16 cellular contexts compared by ENCODE assay signal in genomic region chr2:105875241-105875640, GRCh38.
DNase-seq lines count a peak whose midpoint lies in the region; ATAC-seq and TF ChIP-seq lines count a peak whose summit lies in the region.
"Had no signal": no experiment of that assay in that cellular context is flagged by ENCODE, and none has a peak within 500 bp of the region (broad histone marks: within the 10 kb centered on the region; RNA-seq: fewer than 3 reads in every experiment).

No MANE protein-coding gene starts in this region.

- no peak overlapping the region for H3K4me3 ChIP-seq in effector memory CD4-positive, alpha-beta T cell (ENCODE audit: insufficient read depth, low read depth, low read length, poor library complexity, severe bottlenecking)
- H3K4me3 ChIP-seq in dorsolateral prefrontal cortex, result no peak overlapping the region
- H3K4me3 ChIP-seq: cardiac muscle cell, heart right ventricle had no signal

- H3K27me3 ChIP-seq in effector memory CD4-positive, alpha-beta T cell (replicated peaks; ENCODE audit: control insufficient read depth, insufficient read depth, low read length, poor library complexity, severe bottlenecking), result no peaks in the 10 kb centered on the region
- no peaks in the 10 kb centered on the region for H3K27me3 ChIP-seq in dorsolateral prefrontal cortex
- H3K27me3 ChIP-seq: cardiac muscle cell, heart right ventricle had no signal

- peaks cover 62 to 78% of the 10 kb centered on the region in 2 donors for H3K4me1 Mint-ChIP-seq in natural killer cell
- H3K4me1 Mint-ChIP-seq in natural killer cell treated with Interleukin-12 subunit alpha and Interleukin-12 subunit beta and Interleukin-15 and Interleukin-18, amount 100 ng/mL, for 72 hours (ENCODE audit: low read depth in 2 of 2), result peaks cover 68 to 70% of the 10 kb centered on the region in 2 donors

- peak overlapping the region; percentile 9 to 31 for H3K27ac Mint-ChIP-seq in natural killer cell
- H3K27ac Mint-ChIP-seq in natural killer cell treated with Interleukin-12 subunit alpha and Interleukin-12 subunit beta and Interleukin-15 and Interleukin-18, amount 100 ng/mL, for 72 hours, result peak overlapping the region in 1 of 2 donors; percentile 66

- intact Hi-C loops in natural killer cell (cut with micrococcal nuclease), result no loop called here
- intact Hi-C loops in dorsolateral prefrontal cortex (cut with DNase I), result no loop called here

- peaks cover 65% of the 10 kb centered on the region for H3K4me1 ChIP-seq in effector memory CD4-positive, alpha-beta T cell (ENCODE audit: control insufficient read depth, insufficient read depth, low read length, poor library complexity, severe bottlenecking)

- no peaks in the 10 kb centered on the region for H3K36me3 Mint-ChIP-seq in natural killer cell
- H3K36me3 Mint-ChIP-seq in natural killer cell treated with Interleukin-12 subunit alpha and Interleukin-12 subunit beta and Interleukin-15 and Interleukin-18, amount 100 ng/mL, for 72 hours, result peaks cover 9% of the 10 kb centered on the region

- H3K27ac ChIP-seq in effector memory CD4-positive, alpha-beta T cell (ENCODE audit: insufficient read depth, low read length, poor library complexity, severe bottlenecking), result peak overlapping the region; percentile 14
- no peak overlapping the region for H3K27ac ChIP-seq in dorsolateral prefrontal cortex
- H3K27ac ChIP-seq: cardiac muscle cell, heart right ventricle, HL-60 had no signal

- peaks cover 12% of the 10 kb centered on the region for H3K36me3 ChIP-seq in effector memory CD4-positive, alpha-beta T cell (ENCODE audit: control insufficient read depth, insufficient read depth, low read length)
- H3K36me3 ChIP-seq: cardiac muscle cell had no signal

- H3K9me3 Mint-ChIP-seq in natural killer cell, result no peaks in the 10 kb centered on the region
- H3K9me3 Mint-ChIP-seq in natural killer cell treated with Interleukin-12 subunit alpha and Interleukin-12 subunit beta and Interleukin-15 and Interleukin-18, amount 100 ng/mL, for 72 hours, result no peaks in the 10 kb centered on the region

- no peaks in the 10 kb centered on the region for H3K27me3 Mint-ChIP-seq in natural killer cell (ENCODE audit: low read depth in 2 of 2)
- no peaks in the 10 kb centered on the region for H3K27me3 Mint-ChIP-seq in natural killer cell treated with Interleukin-12 subunit alpha and Interleukin-12 subunit beta and Interleukin-15 and Interleukin-18, amount 100 ng/mL, for 72 hours

- no peak for ATAC-seq in natural killer cell
- ATAC-seq in natural killer cell treated with Interleukin-12 subunit alpha and Interleukin-12 subunit beta and Interleukin-15 and Interleukin-18, amount 100 ng/mL, for 72 hours, result no peak
- no peak for ATAC-seq in GM21825 (IDR thresholded peaks at IDR 0.05; ENCODE audit: unreplicated experiment)
- ATAC-seq: right cardiac atrium had no signal

- no peak overlapping the region for H3K4me3 Mint-ChIP-seq in natural killer cell
- H3K4me3 Mint-ChIP-seq in natural killer cell treated with Interleukin-12 subunit alpha and Interleukin-12 subunit beta and Interleukin-15 and Interleukin-18, amount 100 ng/mL, for 72 hours, result no peak overlapping the region

- H3K9me3 ChIP-seq in effector memory CD4-positive, alpha-beta T cell (ENCODE audit: control insufficient read depth, low read length), result no peaks in the 10 kb centered on the region

- DNase-seq in natural killer cell, result no peak
- no peak for DNase-seq in natural killer cell treated with Interleukin-12 subunit alpha and Interleukin-12 subunit beta and Interleukin-15 and Interleukin-18, amount 100 ng/mL, for 72 hours (ENCODE audit: low spot score)
- DNase-seq in NCI-H345 treated with DMSO at 0.1 percent for 48 hours (lab: John Stamatoyannopoulos, UW; ENCODE audit: unreplicated experiment), result peak; percentile 83
- no peak for DNase-seq in effector memory CD4-positive, alpha-beta T cell
- DNase-seq in activated CD4-positive, CD25-positive, alpha-beta regulatory T cell treated with anti-CD3 and anti-CD28 coated beads, Interleukin-2, amount 50 U/mL, for 72 hours, result no peak
- no peak for DNase-seq in dorsolateral prefrontal cortex
- DNase-seq: activated gamma-delta T cell treated with Interleukin-2 at 50 U/mL for 16 hours; HCEC 1CT; heart right ventricle; NCI-H2081 treated with DMSO at 0.1 percent for 48 hours; right cardiac atrium; stimulated activated CD4-positive, alpha-beta T cell treated with anti-CD3 and anti-CD28 coated beads, Interleukin-4, amount 100 ng/mL, for 1 hour; stimulated activated naive CD4-positive, alpha-beta T cell had no signal

- TF ChIP-seq CTCF in natural killer cell (IDR thresholded peaks at IDR 0.05) (no peak), dorsolateral prefrontal cortex (IDR thresholded peaks at IDR 0.05 in 54 of 56, conservative IDR thresholded peaks at IDR 0.05 in 2 of 56; ENCODE audit: low read depth in 1 of 56, partially characterized antibody in 56 of 56) (no peak)
